9 cellular contexts compared by ENCODE assay signal in genomic region chr9:83511051-83511450, GRCh38. TPM values are rescaled to one million over a fixed set of nuclear protein-coding genes. Genes with fewer than 3 reads are reported as not detected.
DNase-seq lines count a peak whose midpoint lies in the region; ATAC-seq, FAIRE-seq and TF ChIP-seq lines count a peak whose summit lies in the region.
"Had no signal": no experiment of that assay in that cellular context is flagged by ENCODE, and none has a peak within 500 bp of the region (broad histone marks: within the 10 kb centered on the region; RNA-seq: fewer than 3 reads in every experiment).

No MANE protein-coding gene starts in this region.

- H3K4me1 ChIP-seq in spleen = peaks cover 0 to 40% (median 13%) of the 10 kb centered on the region in 6 donors

- no peak for TF ChIP-seq CTCF in spleen (IDR thresholded peaks at IDR 0.05 in 8 of 11, conservative IDR thresholded peaks at IDR 0.05 in 3 of 11)
- TF ChIP-seq CTCF in coronary artery (IDR thresholded peaks at IDR 0.05) = no peak

- WGBS in spleen, 5 donors = 50 to 76% (median 70%) methylated on average over 1 of the region's 1 CpG

- H3K36me3 ChIP-seq in spleen (no peaks in the 10 kb centered on the region), H7 (replicated peaks; ENCODE audit: control insufficient read depth, insufficient read depth, low read length) (no peaks in the 10 kb centered on the region)

- no peaks in the 10 kb centered on the region for H3K27me3 Mint-ChIP-seq in activated naive CD4-positive, alpha-beta T cell treated with anti-CD3 and anti-CD28 coated beads, Interleukin-2, amount 50 U/mL, for 24 hours
- H3K27me3 Mint-ChIP-seq in activated naive CD4-positive, alpha-beta T cell treated with anti-CD3 and anti-CD28 coated beads, Interleukin-2, amount 10 ng/mL, durations not matched to agents 7 days and 5 days = no peaks in the 10 kb centered on the region

- H3K9me3 ChIP-seq in spleen = no peaks in the 10 kb centered on the region

- no peak overlapping the region for H3K4me3 Mint-ChIP-seq in activated naive CD4-positive, alpha-beta T cell treated with anti-CD3 and anti-CD28 coated beads, Interleukin-2, amount 50 U/mL, for 24 hours
- no peak overlapping the region for H3K4me3 Mint-ChIP-seq in activated naive CD4-positive, alpha-beta T cell treated with anti-CD3 and anti-CD28 coated beads, Interleukin-2, amount 10 ng/mL, durations not matched to agents 7 days and 5 days

- peak; percentile 95 for ATAC-seq in HG02981 (IDR thresholded peaks at IDR 0.05; ENCODE audit: unreplicated experiment)

- in situ Hi-C loops in ACHN (cut with HindIII; ENCODE audit: low pct_ligation_motif_present, low pct_unique_long_range_greater_than_20kb, low sequenced_read_pairs) = no loop called here

- no peaks in the 10 kb centered on the region for H3K9me3 Mint-ChIP-seq in activated naive CD4-positive, alpha-beta T cell treated with anti-CD3 and anti-CD28 coated beads, Interleukin-2, amount 50 U/mL, for 24 hours
- no peaks in the 10 kb centered on the region for H3K9me3 Mint-ChIP-seq in activated naive CD4-positive, alpha-beta T cell treated with anti-CD3 and anti-CD28 coated beads, Interleukin-2, amount 10 ng/mL, durations not matched to agents 7 days and 5 days

- H3K36me3 Mint-ChIP-seq in activated naive CD4-positive, alpha-beta T cell treated with anti-CD3 and anti-CD28 coated beads, Interleukin-2, amount 50 U/mL, for 24 hours = peaks cover 2% of the 10 kb centered on the region
- H3K36me3 Mint-ChIP-seq in activated naive CD4-positive, alpha-beta T cell treated with anti-CD3 and anti-CD28 coated beads, Interleukin-2, amount 10 ng/mL, durations not matched to agents 7 days and 5 days = no peaks in the 10 kb centered on the region

- no peak for TF ChIP-seq POLR2A in spleen (IDR thresholded peaks at IDR 0.05)

- H3K27me3 ChIP-seq in spleen (replicated peaks in 1 of 7) (no peaks in the 10 kb centered on the region), H7 (ENCODE audit: control insufficient read depth, insufficient read depth, low read length) (no peaks in the 10 kb centered on the region)

- H3K27ac Mint-ChIP-seq in activated naive CD4-positive, alpha-beta T cell treated with anti-CD3 and anti-CD28 coated beads, Interleukin-2, amount 50 U/mL, for 24 hours = peak overlapping the region; percentile 51
- H3K27ac Mint-ChIP-seq in activated naive CD4-positive, alpha-beta T cell treated with anti-CD3 and anti-CD28 coated beads, Interleukin-2, amount 10 ng/mL, durations not matched to agents 7 days and 5 days = no peak overlapping the region

- intact Hi-C loops in spleen (cut with DNase I; ENCODE audit: low total_unique reads) = no loop called here

- FAIRE-seq in RCC 7860 (lab: Jason Lieb, UNC) = no peak
- FAIRE-seq: keratinocyte had no signal

- H3K27ac ChIP-seq in spleen = peak overlapping the region in 5 of 8 donors; percentile 58 to 82 (median 77)
- no peak overlapping the region for H3K27ac ChIP-seq in coronary artery

- peaks cover 15% of the 10 kb centered on the region for H3K4me1 Mint-ChIP-seq in activated naive CD4-positive, alpha-beta T cell treated with anti-CD3 and anti-CD28 coated beads, Interleukin-2, amount 50 U/mL, for 24 hours
- peaks cover 13% of the 10 kb centered on the region for H3K4me1 Mint-ChIP-seq in activated naive CD4-positive, alpha-beta T cell treated with anti-CD3 and anti-CD28 coated beads, Interleukin-2, amount 10 ng/mL, durations not matched to agents 7 days and 5 days

- H3K4me3 ChIP-seq in spleen (peak overlapping the region in 1 of 8 donors; percentile 4), coronary artery (no peak overlapping the region), H7 (ENCODE audit: insufficient read depth, low read depth, low read length) (no peak overlapping the region)

- DNase-seq in activated naive CD4-positive, alpha-beta T cell treated with anti-CD3 and anti-CD28 coated beads, Interleukin-2, amount 10 ng/mL, durations not matched to agents 7 days and 5 days = no peak
- peak; percentile 9 for DNase-seq in RCC 7860 (ENCODE audit: low spot score)
- no peak for DNase-seq in spleen
- no peak for DNase-seq in coronary artery (ENCODE audit: low spot score)
- DNase-seq in ACHN = no peak
- no peak for DNase-seq in H7

- CTCF ChIA-PET in activated naive CD4-positive, alpha-beta T cell treated with anti-CD3 and anti-CD28 coated beads, Interleukin-2, amount 10 ng/mL, durations not matched to agents 7 days and 5 days (lab: Charles Lee) = interaction anchor here (1.9 kb wide), 1 partner anchor 33 kb away, joined by 5 read pairs; no protein-coding TSS in a partner anchor

RNA-seq across cellular contexts. Expression of gene FRMD3, which starts 27.1 kb away (rescaled TPM):
- total RNA-seq in spleen = 10 to 100 TPM; 10.5 to 45.8 (median 21.1) TPM
- 1 to 10 TPM in 2 of 3 donors, under 1 TPM in 1; 0.82 to 3.1 (median 1.0) TPM for polyA plus RNA-seq in spleen
- 0.10 and 1.4 TPM in 2 replicates for total RNA-seq in H7 (2014; rRNA removed; shearing (Covaris generic))

Comparison
In these comparisons a context has a peak if more than half of its experiments do, and no peak if none do; other contexts are left out.
1. H3K27ac ChIP-seq: peak in spleen (5 of 8); none in coronary artery (0 of 2).